In genomic region chrX:129523076-129524055, GRCh38 we compare ENCODE assay signal across 8 cellular contexts. TPM values are rescaled to one million over a fixed set of nuclear protein-coding genes. Genes with fewer than 3 reads are reported as not detected.
DNase-seq lines count a peak whose midpoint lies in the region; ATAC-seq, FAIRE-seq and TF ChIP-seq lines count a peak whose summit lies in the region.

TSS of gene SMARCA1 (minus strand) at chrX:129523490. CDS start at chrX:129523370, 120 bp downstream.

- peaks cover 0 to 5% of the 10 kb centered on the region in 2 experiments; a peak in 2 of 4 replicates for H3K79me1 ChIP-seq in IMR-90 (ENCODE audit: low read depth in 1 of 2, low read length in 2 of 2)

- H4K20me1 ChIP-seq in IMR-90 (ENCODE audit: insufficient read depth, low read length): peaks cover 13% of the 10 kb centered on the region; the same call in 1 of the 2 replicates

- in situ Hi-C loops in IMR-90 (cut with MboI; ENCODE audit: low sequenced_read_pairs): no loop called here

- no peak for FAIRE-seq in urothelium cell line (lab: Jason Lieb, UNC)

- 0 out of 2 replicates have a peak within 1 kb of the TSS, but pooled peaks have one; percentile 45 for H2AK5ac ChIP-seq in IMR-90 (ENCODE audit: low read depth, low read length)

- 19% methylated on average over 7 of the region's 59 CpGs; no CpG with 5 or more reads in 1 of the 2 experiments for WGBS in IMR-90 (ENCODE audit: extremely low coverage in 2 of 2, insufficient read length in 1 of 2), 2 experiments

- peak within 1 kb of the TSS; percentile 52 for H2BK5ac ChIP-seq in IMR-90 (ENCODE audit: low read depth, low read length, poor library complexity, severe bottlenecking)

- CTCF ChIA-PET in CD4-positive, alpha-beta memory T cell (lab: Charles Lee; ENCODE audit: partially characterized antibody): no interaction called here
- CTCF ChIA-PET in IMR-90 (lab: Yijun Ruan, JAX): no interaction called here

- peak within 1 kb of the TSS; percentile 51 for H4K5ac ChIP-seq in IMR-90 (ENCODE audit: low read depth, low read length)

- peak within 1 kb of the TSS; percentile 78 for H4K91ac ChIP-seq in IMR-90 (ENCODE audit: insufficient read depth, low read depth, low read length)

- H3K4me1 Mint-ChIP-seq in CD4-positive, alpha-beta memory T cell: peaks cover 0 to 6% (median 1%) of the 10 kb centered on the region in 4 donors
- H3K4me1 Mint-ChIP-seq in activated T-cell treated with anti-CD3 and anti-CD28 coated beads, Interleukin-2, amount 50 U/mL, for 72 hours (ENCODE audit: low read depth): peaks cover 4% of the 10 kb centered on the region

- no peak for TF ChIP-seq RAD21 in IMR-90 (IDR thresholded peaks at IDR 0.05; ENCODE audit: low read length)

- H2BK20ac ChIP-seq in IMR-90 (ENCODE audit: low read depth, low read length): no peak within 1 kb of the TSS

- peaks cover 7% of the 10 kb centered on the region for H3K4me1 ChIP-seq in CD4-positive, alpha-beta memory T cell (ENCODE audit: insufficient read depth, low read length)
- H3K4me1 ChIP-seq in IMR-90 (ENCODE audit: control insufficient read depth, insufficient read depth, low read length) (no peaks in the 10 kb centered on the region), muscle layer of duodenum (ENCODE audit: control insufficient read depth in 1 of 2, insufficient read depth in 2 of 2, low read length in 2 of 2) (peaks cover 0 to 6% of the 10 kb centered on the region in 2 donors)

- H3K23ac ChIP-seq in IMR-90 (ENCODE audit: low read depth, low read length): peak within 1 kb of the TSS; percentile 80

- H4K8ac ChIP-seq in IMR-90 (ENCODE audit: low read depth in 2 of 2, low read length in 2 of 2): peak within 1 kb of the TSS; percentile 84 to 90

- H3K9me3 ChIP-seq in CD4-positive, alpha-beta memory T cell (ENCODE audit: control insufficient read depth in 1 of 2, low read length in 2 of 2): no peaks in the 10 kb centered on the region
- H3K9me3 ChIP-seq in IMR-90 (ENCODE audit: control insufficient read depth, insufficient read depth, low read length) (no peaks in the 10 kb centered on the region), muscle layer of duodenum (ENCODE audit: control insufficient read depth in 1 of 2, low read length in 2 of 2) (no peaks in the 10 kb centered on the region)

- peak within 1 kb of the TSS; percentile 92 for H3K14ac ChIP-seq in IMR-90 (replicated peaks; ENCODE audit: low read depth, low read length)

- peak within 1 kb of the TSS; percentile 58; the same call in 1 of the 2 replicates for H2BK120ac ChIP-seq in IMR-90 (ENCODE audit: low read depth, low read length)

- H2BK15ac ChIP-seq in IMR-90 (ENCODE audit: low read depth, low read length): no peak within 1 kb of the TSS; the same call in 2 of the 3 replicates

- no peaks in the 10 kb centered on the region for H3K9me1 ChIP-seq in IMR-90 (ENCODE audit: insufficient read depth, low read length)

- POLR2A ChIA-PET in CD4-positive, alpha-beta memory T cell (lab: Charles Lee; ENCODE audit: partially characterized antibody): no interaction called here
- POLR2A ChIA-PET in IMR-90 (lab: Charles Lee; ENCODE audit: unreplicated experiment): interaction anchor here (1.0 kb wide), 1 partner anchor 54 kb away, joined by 3 read pairs; no protein-coding TSS in a partner anchor

- peak within 1 kb of the TSS; percentile 89 for H3K4ac ChIP-seq in IMR-90 (ENCODE audit: low read depth, low read length)

- H3K18ac ChIP-seq in IMR-90 (ENCODE audit: low read depth, low read length): peak within 1 kb of the TSS; percentile 68; the same call in 1 of the 2 replicates

- H3K27me3 ChIP-seq in CD4-positive, alpha-beta memory T cell (ENCODE audit: insufficient read depth, low read length): no peaks in the 10 kb centered on the region
- H3K27me3 ChIP-seq in IMR-90 (ENCODE audit: control insufficient read depth, insufficient read depth, low read length): no peaks in the 10 kb centered on the region
- H3K27me3 ChIP-seq in muscle layer of duodenum (ENCODE audit: low read depth, low read length): no peaks in the 10 kb centered on the region

- no peaks in the 10 kb centered on the region for H3K9me3 Mint-ChIP-seq in CD4-positive, alpha-beta memory T cell
- H3K9me3 Mint-ChIP-seq in activated T-cell treated with anti-CD3 and anti-CD28 coated beads, Interleukin-2, amount 50 U/mL, for 72 hours: no peaks in the 10 kb centered on the region

- peaks cover 0 to 2% of the 10 kb centered on the region in 2 donors for H3K27me3 Mint-ChIP-seq in CD4-positive, alpha-beta memory T cell
- H3K27me3 Mint-ChIP-seq in activated T-cell treated with anti-CD3 and anti-CD28 coated beads, Interleukin-2, amount 50 U/mL, for 72 hours (ENCODE audit: low read depth): peaks cover 32% of the 10 kb centered on the region

- no peak within 1 kb of the TSS for H3K27ac ChIP-seq in CD4-positive, alpha-beta memory T cell (ENCODE audit: low read depth, low read length)
- H3K27ac ChIP-seq in IMR-90 (ENCODE audit: insufficient read depth, low read length) (peak within 1 kb of the TSS; percentile 61), muscle layer of duodenum (ENCODE audit: low read length) (no peak within 1 kb of the TSS)

- H2AK9ac ChIP-seq in IMR-90 (replicated peaks; ENCODE audit: low read depth, low read length, poor library complexity): peak within 1 kb of the TSS; percentile 99

- TF ChIP-seq POLR2A in IMR-90 (IDR thresholded peaks at IDR 0.05; ENCODE audit: low read depth, low read length): peak; percentile 84

- no peak for DNase-seq in CD4-positive, alpha-beta memory T cell
- DNase-seq in IMR-90 (peak; percentile 63), fibroblast of the aortic adventitia (ENCODE audit: low read depth) (peak; percentile 63), urothelium cell line (ENCODE audit: low spot score) (peak; percentile 35)
- DNase-seq in activated T-cell treated with anti-CD3 and anti-CD28 coated beads, Interleukin-2, amount 50 U/mL, for 72 hours: peak in 1 of 2 donors; percentile 1
- DNase-seq in activated CD4-positive, CD25-positive, alpha-beta regulatory T cell treated with anti-CD3 and anti-CD28 coated beads, Interleukin-2, amount 50 U/mL, for 72 hours: no peak

- ATAC-seq in IMR-90 (ENCODE audit: low read depth) (peak; percentile 67), HG03280 (IDR thresholded peaks at IDR 0.05; ENCODE audit: unreplicated experiment) (no peak)
- ATAC-seq in activated T-cell treated with anti-CD3 and anti-CD28 coated beads, Interleukin-2, amount 50 U/mL, for 72 hours (replicated peaks in 1 of 2): peak; percentile 25 to 27

- H3K9ac ChIP-seq in IMR-90 (ENCODE audit: low read depth, low read length): peak within 1 kb of the TSS; percentile 88

- H3K36me3 ChIP-seq in CD4-positive, alpha-beta memory T cell (ENCODE audit: insufficient read depth, low read length): no peaks in the 10 kb centered on the region
- H3K36me3 ChIP-seq in IMR-90 (ENCODE audit: control insufficient read depth, insufficient read depth, low read length) (no peaks in the 10 kb centered on the region), muscle layer of duodenum (ENCODE audit: control insufficient read depth in 1 of 2, insufficient read depth in 2 of 2, low read length in 2 of 2) (no peaks in the 10 kb centered on the region)

- H2AFZ ChIP-seq in IMR-90 (replicated peaks; ENCODE audit: low read length, poor library complexity): peak within 1 kb of the TSS; percentile 93

- H3K56ac ChIP-seq in IMR-90 (ENCODE audit: extremely low read depth, insufficient read depth, low read length): peak within 1 kb of the TSS; percentile 50; the same call in 1 of the 2 replicates

- TF ChIP-seq CTCF in IMR-90 (conservative IDR thresholded peaks at IDR 0.05; ENCODE audit: low read depth, low read length) (no peak), fibroblast of the aortic adventitia (IDR thresholded peaks at IDR 0.05; ENCODE audit: insufficient read depth, low read length) (no peak)

- H3K4me3 Mint-ChIP-seq in CD4-positive, alpha-beta memory T cell: peak within 1 kb of the TSS; percentile 82 to 89 (median 86)
- peak within 1 kb of the TSS; percentile 86 to 87 for H3K4me3 Mint-ChIP-seq in activated T-cell treated with anti-CD3 and anti-CD28 coated beads, Interleukin-2, amount 50 U/mL, for 72 hours

- H3K4me3 ChIP-seq in CD4-positive, alpha-beta memory T cell (ENCODE audit: low read length in 2 of 2): peak within 1 kb of the TSS in 1 of 2 donors; percentile 41
- H3K4me3 ChIP-seq in IMR-90 (ENCODE audit: insufficient read depth, low read depth, low read length) (peak within 1 kb of the TSS; percentile 75), fibroblast of the aortic adventitia (ENCODE audit: low read depth, low read length) (peak within 1 kb of the TSS; percentile 79), muscle layer of duodenum (ENCODE audit: low read depth in 1 of 2, low read length in 2 of 2) (peak within 1 kb of the TSS; percentile 56 to 75)

- H3K27ac Mint-ChIP-seq in CD4-positive, alpha-beta memory T cell: peak within 1 kb of the TSS in 3 of 7 donors; percentile 70 to 83 (median 74)
- H3K27ac Mint-ChIP-seq in activated T-cell treated with anti-CD3 and anti-CD28 coated beads, Interleukin-2, amount 50 U/mL, for 72 hours: no peak within 1 kb of the TSS

- H3K36me3 Mint-ChIP-seq in CD4-positive, alpha-beta memory T cell: peaks cover 0 to 2% of the 10 kb centered on the region in 2 donors
- no peaks in the 10 kb centered on the region for H3K36me3 Mint-ChIP-seq in activated T-cell treated with anti-CD3 and anti-CD28 coated beads, Interleukin-2, amount 50 U/mL, for 72 hours (ENCODE audit: insufficient read depth in 2 of 2)

- dilution Hi-C loops in IMR-90 (cut with HindIII; ENCODE audit: low sequenced_read_pairs, unreplicated experiment): no loop called here

- peak within 1 kb of the TSS; percentile 78 for H3K4me2 ChIP-seq in IMR-90 (ENCODE audit: low read depth, low read length)

- intact Hi-C loops in CD4-positive, alpha-beta memory T cell (cut with micrococcal nuclease): loop anchor here (2.0 kb wide), 1 partner anchor 17 kb away; the partner anchor contains the start of gene OCRL
- intact Hi-C loops in IMR-90 (cut with micrococcal nuclease): no loop called here

- no TSS peak for BruUV-seq in IMR-90 (replicated peaks; lab: Mats Ljungman, UMichigan)

TF ChIP-seq in IMR-90, 13 proteins besides CTCF, POLR2A, EP300 and RAD21 (continues in another document):
- no peak for TF ChIP-seq RFX5 (IDR thresholded peaks at IDR 0.05; ENCODE audit: low read depth, low read length)
- TF ChIP-seq MAZ (IDR thresholded peaks at IDR 0.05; ENCODE audit: borderline replicate concordance, low read depth, low read length): peak; percentile 67; the same call in 1 of the 2 replicates
- TF ChIP-seq NFE2L2 (IDR thresholded peaks at IDR 0.05; ENCODE audit: low read depth, low read length): no peak
- TF ChIP-seq RCOR1 (IDR thresholded peaks at IDR 0.05; ENCODE audit: insufficient replicate concordance, low read length): no peak
- no peak for TF ChIP-seq CHD1 (IDR thresholded peaks at IDR 0.05; ENCODE audit: low read depth, low read length)

RNA-seq across cellular contexts. Expression of gene SMARCA1, which starts in this region (rescaled TPM):
- total RNA-seq in CD4-positive, alpha-beta memory T cell: under 1 TPM; 0.26 to 0.39 TPM
- under 1 TPM; 0.16 to 0.52 TPM for polyA plus RNA-seq in CD4-positive, alpha-beta memory T cell
- total RNA-seq in IMR-90 (2012; rRNA removed) (31.0 and 71.4 TPM in 2 replicates), fibroblast of the aortic adventitia (ENCODE audit: low replicate concordance) (62.5 and 110 TPM in 2 replicates)
- 24.5 and 32.8 TPM in 2 replicates for polyA plus RNA-seq in IMR-90 (2012; rRNA removed)
- polyA plus RNA-seq in IMR-90 (2012; cell fraction: cytosol; rRNA removed): 6.7 and 8.9 TPM in 2 replicates
- 3.7 and 16.1 TPM in 2 replicates for polyA plus RNA-seq in IMR-90 (2012; cell fraction: nucleus; rRNA removed; ENCODE audit: low replicate concordance)
- total RNA-seq in activated T-cell treated with anti-CD3 and anti-CD28 coated beads, Interleukin-2, amount 50 U/mL, for 72 hours: under 1 TPM; 0.36 to 0.44 TPM

Comparison
In these comparisons a context has a peak if more than half of its experiments do, and no peak if none do; other contexts are left out.
1. RNA of gene SMARCA1 (total RNA-seq): 62.5 to 110 TPM in fibroblast of the aortic adventitia and 31.0 to 71.4 TPM in IMR-90; 0.36 to 0.44 TPM in activated T-cell treated with anti-CD3 and anti-CD28 coated beads, Interleukin-2, amount 50 U/mL, for 72 hours and 0.26 to 0.39 TPM in CD4-positive, alpha-beta memory T cell; every median in the first group is over 10 times any median in the second.
2. Peak in ATAC-seq in activated T-cell treated with anti-CD3 and anti-CD28 coated beads, Interleukin-2, amount 50 U/mL, for 72 hours; RNA of the gene not detected or under 1 TPM.
3. DNase-seq: peak in IMR-90 (single experiment), fibroblast of the aortic adventitia (single experiment) and urothelium cell line (single experiment); none in CD4-positive, alpha-beta memory T cell (0 of 5) and activated CD4-positive, CD25-positive, alpha-beta regulatory T cell treated with anti-CD3 and anti-CD28 coated beads, Interleukin-2, amount 50 U/mL, for 72 hours (single experiment).